Comparison of ENCODE assay signal across 24 cellular contexts in the genomic region with DNA sequence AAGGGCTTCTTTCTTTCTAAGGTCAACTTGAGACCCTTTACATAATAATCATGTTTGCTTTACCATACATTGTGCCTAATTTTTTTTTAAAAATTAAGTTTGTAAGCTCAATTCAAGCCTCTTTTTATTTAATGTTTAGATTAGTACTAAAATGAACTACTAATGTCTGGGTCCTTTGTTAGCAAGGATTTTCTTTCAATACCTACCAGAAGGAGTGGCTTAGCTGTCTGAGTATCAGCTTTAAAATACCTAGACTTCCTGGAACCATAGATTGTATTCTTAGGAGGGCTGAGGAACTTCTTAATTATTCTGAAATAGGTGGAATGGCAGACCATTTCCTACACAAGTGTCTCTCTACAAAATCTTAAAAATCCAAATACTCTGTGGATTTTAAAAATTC.
"Had no signal": no experiment of that assay in that cellular context is flagged by ENCODE, and none has a peak within 500 bp of the region (broad histone marks: within the 10 kb centered on the region; RNA-seq: fewer than 3 reads in every experiment).

No MANE protein-coding gene starts in this region.

- H3K4me1 ChIP-seq: right lobe of liver had no signal

- DNase-seq: activated CD4-positive, alpha-beta T cell treated with anti-CD3 and anti-CD28 coated beads for 1 hour; activated CD8-positive, alpha-beta memory T cell treated with anti-CD3 and anti-CD28 coated beads for 24 hours; activated CD8-positive, alpha-beta memory T cell treated with anti-CD3 and anti-CD28 coated beads, Interleukin-2, amount 50 U/mL, for 48 hours; activated effector memory CD4-positive, alpha-beta T cell treated with Interleukin-2 at 50 U/mL for 16 hours; activated naive CD4-positive, alpha-beta T cell treated with anti-CD3 and anti-CD28 coated beads, Interleukin-2, amount 10 ng/mL, durations not matched to agents 7 days and 5 days; activated naive CD8-positive, alpha-beta T cell treated with anti-CD3 and anti-CD28 coated beads, Interleukin-2, amount 50 U/mL, for 24 hours; activated T-cell treated with anti-CD3 and anti-CD28 coated beads, Interleukin-2, amount 50 U/mL, for 48 hours; anterior cingulate cortex; central memory CD4-positive, alpha-beta T cell; dorsolateral prefrontal cortex; gastrocnemius medialis; head of caudate nucleus; left ventricle myocardium superior; naive thymus-derived CD4-positive, alpha-beta T cell; pancreas; right lobe of liver; small intestine; stimulated activated CD4-positive, alpha-beta T cell treated with anti-CD3 and anti-CD28 coated beads, Interleukin-4, amount 100 ng/mL, for 1 hour; stomach; trophoblast cell had no signal

- H3K36me3 Mint-ChIP-seq: activated naive CD4-positive, alpha-beta T cell treated with anti-CD3 and anti-CD28 coated beads, Interleukin-2, amount 10 ng/mL, durations not matched to agents 7 days and 5 days; brain; naive thymus-derived CD4-positive, alpha-beta T cell had no signal

- H3K9me3 ChIP-seq: gastrocnemius medialis, pancreas, right lobe of liver, stomach, vagina had no signal

- H3K4me1 Mint-ChIP-seq: activated naive CD4-positive, alpha-beta T cell treated with anti-CD3 and anti-CD28 coated beads, Interleukin-2, amount 10 ng/mL, durations not matched to agents 7 days and 5 days; activated naive CD8-positive, alpha-beta T cell treated with anti-CD3 and anti-CD28 coated beads, Interleukin-2, amount 50 U/mL, for 24 hours; naive thymus-derived CD4-positive, alpha-beta T cell had no signal

- H3K27ac ChIP-seq: dorsolateral prefrontal cortex, gastrocnemius medialis, pancreas, right lobe of liver, stomach, vagina, VCaP had no signal

- H3K36me3 ChIP-seq: gastrocnemius medialis, pancreas, right lobe of liver, stomach, vagina had no signal

- H3K4me3 ChIP-seq: dorsolateral prefrontal cortex, gastrocnemius medialis, pancreas, right lobe of liver, stomach, vagina had no signal

- H3K9me3 Mint-ChIP-seq: activated naive CD4-positive, alpha-beta T cell treated with anti-CD3 and anti-CD28 coated beads, Interleukin-2, amount 10 ng/mL, durations not matched to agents 7 days and 5 days; activated naive CD8-positive, alpha-beta T cell treated with anti-CD3 and anti-CD28 coated beads, Interleukin-2, amount 50 U/mL, for 24 hours; brain; naive thymus-derived CD4-positive, alpha-beta T cell had no signal

- H3K4me3 Mint-ChIP-seq: activated naive CD4-positive, alpha-beta T cell treated with anti-CD3 and anti-CD28 coated beads, Interleukin-2, amount 10 ng/mL, durations not matched to agents 7 days and 5 days; activated naive CD8-positive, alpha-beta T cell treated with anti-CD3 and anti-CD28 coated beads, Interleukin-2, amount 50 U/mL, for 24 hours; brain; naive thymus-derived CD4-positive, alpha-beta T cell had no signal

- FAIRE-seq: colon, pancreas, small intestine had no signal

- ATAC-seq: activated naive CD8-positive, alpha-beta T cell treated with anti-CD3 and anti-CD28 coated beads, Interleukin-2, amount 50 U/mL, for 24 hours; gastrocnemius medialis; left ventricle myocardium superior; naive thymus-derived CD4-positive, alpha-beta T cell; pancreas; right lobe of liver had no signal

- H3K27ac Mint-ChIP-seq: activated naive CD4-positive, alpha-beta T cell treated with anti-CD3 and anti-CD28 coated beads, Interleukin-2, amount 10 ng/mL, durations not matched to agents 7 days and 5 days; activated naive CD8-positive, alpha-beta T cell treated with anti-CD3 and anti-CD28 coated beads, Interleukin-2, amount 50 U/mL, for 24 hours; naive thymus-derived CD4-positive, alpha-beta T cell had no signal

- H3K27me3 Mint-ChIP-seq: activated naive CD8-positive, alpha-beta T cell treated with anti-CD3 and anti-CD28 coated beads, Interleukin-2, amount 50 U/mL, for 24 hours; brain had no signal

- H3K27me3 ChIP-seq: pancreas, right lobe of liver, vagina had no signal
